8 cellular contexts compared by ENCODE assay signal in the genomic region with DNA sequence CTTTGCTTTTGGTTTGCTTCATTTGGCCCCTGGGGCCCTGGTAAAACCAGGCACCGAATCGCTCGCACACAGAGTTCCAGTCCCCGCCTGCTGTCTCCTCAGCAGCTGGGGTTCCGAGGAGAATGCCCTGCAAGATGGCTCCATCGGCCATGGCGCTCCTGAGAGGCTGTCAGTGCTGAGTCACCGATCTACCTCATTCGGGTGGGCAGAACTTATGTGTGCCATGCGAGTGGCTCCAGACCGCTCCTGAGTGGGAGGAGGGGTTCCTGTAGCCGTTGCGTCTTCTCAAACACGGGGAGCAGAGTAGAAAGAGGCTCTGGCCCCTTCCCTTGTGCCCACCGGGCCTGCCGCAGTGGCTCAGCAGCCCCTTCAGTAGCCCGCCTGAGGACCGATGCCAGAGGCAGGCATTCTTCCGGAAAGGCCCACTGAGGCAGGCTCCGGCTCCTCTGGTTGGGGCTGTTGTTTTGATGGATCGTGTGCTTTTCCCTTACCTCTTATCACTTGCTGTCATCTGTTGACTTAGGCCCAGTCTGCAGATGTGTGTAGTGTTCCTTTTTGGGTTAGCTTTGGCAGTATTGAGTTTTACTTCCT. TPM values are rescaled to one million over a fixed set of nuclear protein-coding genes. Genes with fewer than 3 reads are reported as not detected.
DNase-seq lines count a peak whose midpoint lies in the region; ATAC-seq and TF ChIP-seq lines count a peak whose summit lies in the region.

No MANE protein-coding gene starts in this region.

- peak overlapping the region; percentile 84 to 87 for H3K27ac ChIP-seq in tibial artery

- no peaks in the 10 kb centered on the region for H3K9me3 Mint-ChIP-seq in osteocyte (ENCODE audit: unreplicated experiment)

- peaks cover 22 to 35% (median 34%) of the 10 kb centered on the region in 3 donors for H3K36me3 ChIP-seq in tibial artery

- intact Hi-C loops in tibial artery (cut with DNase I; ENCODE audit: low total_unique reads), result no loop called here

- TF ChIP-seq CTCF in GM12865 (IDR thresholded peaks at IDR 0.05; ENCODE audit: insufficient read depth, low read depth, low read length, missing control alignments), result no peak
- no peak for TF ChIP-seq CTCF in fibroblast of pulmonary artery (IDR thresholded peaks at IDR 0.05; ENCODE audit: low read length, missing control alignments)
- TF ChIP-seq CTCF in osteocyte (IDR thresholded peaks at IDR 0.05), result no peak
- TF ChIP-seq CTCF in tibial artery (IDR thresholded peaks at IDR 0.05), result no peak

- H3K4me1 Mint-ChIP-seq in osteocyte (ENCODE audit: unreplicated experiment), result peaks cover 29% of the 10 kb centered on the region

- peak; percentile 32 for ATAC-seq in HG02798 (IDR thresholded peaks at IDR 0.05; ENCODE audit: poor library complexity, unreplicated experiment)

- peak overlapping the region; percentile 98 for H3K27ac Mint-ChIP-seq in osteocyte (ENCODE audit: unreplicated experiment)

- H3K27me3 ChIP-seq in tibial artery, result no peaks in the 10 kb centered on the region

- peaks cover 6% of the 10 kb centered on the region for H3K36me3 Mint-ChIP-seq in osteocyte (ENCODE audit: unreplicated experiment)

- H3K4me3 ChIP-seq in GM12865 (ENCODE audit: low read depth, low read length), result peak overlapping the region; percentile 86
- H3K4me3 ChIP-seq in fibroblast of pulmonary artery (replicated peaks; ENCODE audit: low read depth, low read length), result peak overlapping the region; percentile 98
- H3K4me3 ChIP-seq in tibial artery, result peak overlapping the region; percentile 85 to 95

- DNase-seq in GM12865 (ENCODE audit: low read depth) (peak; percentile 67), OCI-M2 (lab: John Stamatoyannopoulos, UW; ENCODE audit: unreplicated experiment) (peak; percentile 50), activated T-helper 1 cell treated with Interleukin-2 at 50 U/mL for 16 hours (ENCODE audit: low read depth) (peak; percentile 42), fibroblast of pulmonary artery (ENCODE audit: low read depth) (peak; percentile 84), osteocyte (ENCODE audit: extremely low spot score, unreplicated experiment) (no peak), tibial artery (peak in 1 of 2 donors; percentile 78), NCI-H1105 (lab: John Stamatoyannopoulos, UW) (no peak)

- H3K4me1 ChIP-seq in tibial artery, result peaks cover 0 to 28% (median 21%) of the 10 kb centered on the region in 4 donors

- no peaks in the 10 kb centered on the region for H3K9me3 ChIP-seq in tibial artery

- H3K27me3 Mint-ChIP-seq in osteocyte (ENCODE audit: unreplicated experiment), result no peaks in the 10 kb centered on the region

- H3K4me3 Mint-ChIP-seq in osteocyte (ENCODE audit: unreplicated experiment), result peak overlapping the region; percentile 100

RNA-seq across cellular contexts. Expression of a gene that starts 0.9 kb away (rescaled TPM):
- 89.5 and 93.2 TPM in 2 replicates for total RNA-seq in osteocyte

RNA-seq across cellular contexts. Expression of a gene that starts 6.2 kb away (rescaled TPM):
- total RNA-seq in osteocyte, result 43.9 and 47.5 TPM in 2 replicates

RNA-seq across cellular contexts. Expression of a gene that starts 15.3 kb away (rescaled TPM):
- 88.7 and 96.9 TPM in 2 replicates for total RNA-seq in osteocyte

RNA-seq across cellular contexts. Expression of a gene that starts 22.9 kb away (rescaled TPM):
- total RNA-seq in osteocyte, result 1.1 TPM in 1 of 2 replicates, not detected in the other

RNA-seq across cellular contexts. Expression of a gene that starts 46.2 kb away (rescaled TPM):
- not detected in 2 replicates for total RNA-seq in osteocyte

Comparison
In these comparisons a context has a peak if more than half of its experiments do, and no peak if none do; other contexts are left out.
1. DNase-seq: peak in GM12865 (single experiment), OCI-M2 (single experiment), activated T-helper 1 cell treated with Interleukin-2 at 50 U/mL for 16 hours (single experiment) and fibroblast of pulmonary artery (single experiment); none in osteocyte (single experiment) and NCI-H1105 (single experiment).
2. Peak in every context shown above with its lines, with median percentiles within 50 percentile points of each other: H3K4me3 ChIP-seq.